ENCODE assay signal across 20 cellular contexts in genomic region chr11:69878927-69879733, GRCh38. TPM values are rescaled to one million over a fixed set of nuclear protein-coding genes. Genes with fewer than 3 reads are reported as not detected.
A peak's percentile ranks its signal among the peaks of the same experiment; 100 is the strongest.
DNase-seq lines count a peak whose midpoint lies in the region; ATAC-seq, FAIRE-seq and TF ChIP-seq lines count a peak whose summit lies in the region.
"Had no signal": no experiment of that assay in that cellular context is flagged by ENCODE, and none has a peak within 500 bp of the region (broad histone marks: within the 10 kb centered on the region; RNA-seq: fewer than 3 reads in every experiment).

No MANE protein-coding gene starts in this region.

- no peak overlapping the region for H2AFZ ChIP-seq in HepG2 (ENCODE audit: low read length)

- H3K4me1 Mint-ChIP-seq in osteocyte (ENCODE audit: unreplicated experiment), result no peaks in the 10 kb centered on the region
- H3K4me1 Mint-ChIP-seq: IgD-negative memory B cell had no signal

- WGBS in right lobe of liver (ENCODE audit: insufficient coverage, low coverage, low lambda C conversion rate, missing lambda C conversion rate), result 31% methylated on average over 2 of the region's 11 CpGs
- 32% methylated on average over 3 of the region's 11 CpGs for WGBS in HepG2 (ENCODE audit: low lambda C conversion rate)

- CTCF ChIA-PET in HepG2 (lab: Yijun Ruan, JAX; ENCODE audit: low intra/inter-chr PET ratio, low total read pairs), result no interaction called here

- H3K4me3 Mint-ChIP-seq in osteocyte (ENCODE audit: unreplicated experiment), result no peak overlapping the region
- H3K4me3 Mint-ChIP-seq: IgD-negative memory B cell had no signal

- in situ Hi-C loops in HepG2 (cut with HindIII; ENCODE audit: extremely low pct_ligation_motif_present, low pct_unique_long_range_greater_than_20kb), result no loop called here

- H3K27me3 ChIP-seq in right lobe of liver (no peaks in the 10 kb centered on the region), HepG2 (ENCODE audit: control insufficient read depth in 1 of 2, insufficient read depth in 2 of 2, low read length in 2 of 2) (peaks cover 16 to 57% of the 10 kb centered on the region in 2 experiments; a peak in 4 of 5 replicates), upper lobe of right lung (no peaks in the 10 kb centered on the region)
- H3K27me3 ChIP-seq: Peyer's patch had no signal

- peak; percentile 27 for DNase-seq in activated CD4-positive, CD25-positive, alpha-beta regulatory T cell treated with anti-CD3 and anti-CD28 coated beads, Interleukin-2, amount 50 U/mL, for 72 hours
- DNase-seq in right lobe of liver, result peak in 2 of 3 donors; percentile 26 to 42
- DNase-seq in HepG2 (ENCODE audit: low spot score), result no peak
- peak; percentile 69 for DNase-seq in mesenteric fat pad (ENCODE audit: low spot score)
- peak; percentile 53 for DNase-seq in upper lobe of right lung
- DNase-seq in osteocyte (ENCODE audit: extremely low spot score, unreplicated experiment), result no peak
- DNase-seq: 8988T, C1 segment of cervical spinal cord, COR-L47, DMS153, EL, HCEC 1CT, NCI-H1417 treated with DMSO at 0.1 percent for 48 hours, NCI-H2029 treated with DMSO at 0.1 percent for 48 hours, NCI-H524, Peyer's patch had no signal

- H3K4me2 ChIP-seq in HepG2 (ENCODE audit: low read depth, low read length), result no peak overlapping the region

- BruUV-seq in HepG2 (replicated peaks; lab: Mats Ljungman, UMichigan), result no TSS peak

- intact Hi-C loops in right lobe of liver (cut with DNase I) (no loop called here), HepG2 (cut with micrococcal nuclease; ENCODE audit: unreplicated experiment) (no loop called here), upper lobe of right lung (cut with DNase I) (no loop called here)

- no peak overlapping the region for H3K9ac ChIP-seq in HepG2 (ENCODE audit: insufficient read depth, low read depth, low read length)

- no peaks in the 10 kb centered on the region for H3K79me2 ChIP-seq in HepG2 (ENCODE audit: insufficient read depth, low read length)

- H3K27ac ChIP-seq in right lobe of liver (no peak overlapping the region), HepG2 (ENCODE audit: extremely low read length, insufficient read depth, low read length) (no peak overlapping the region), upper lobe of right lung (no peak overlapping the region)
- H3K27ac ChIP-seq: Peyer's patch had no signal

- H3K4me1 ChIP-seq in right lobe of liver (no peaks in the 10 kb centered on the region), HepG2 (ENCODE audit: insufficient read depth, low read length) (no peaks in the 10 kb centered on the region), upper lobe of right lung (no peaks in the 10 kb centered on the region)
- H3K4me1 ChIP-seq: Peyer's patch had no signal

- TF ChIP-seq POLR2A in right lobe of liver (IDR thresholded peaks at IDR 0.05) (no peak), HepG2 (IDR thresholded peaks at IDR 0.05; ENCODE audit: insufficient read depth in 1 of 2, low read depth in 2 of 2, low read length in 2 of 2) (no peak)

- H3K36me3 Mint-ChIP-seq in osteocyte (ENCODE audit: unreplicated experiment), result no peaks in the 10 kb centered on the region
- H3K36me3 Mint-ChIP-seq: IgD-negative memory B cell had no signal

- H4K20me1 ChIP-seq in HepG2 (ENCODE audit: insufficient read depth, low read length), result no peaks in the 10 kb centered on the region

- H3K36me3 ChIP-seq in right lobe of liver, result no peaks in the 10 kb centered on the region
- H3K36me3 ChIP-seq in HepG2 (replicated peaks in 1 of 2; ENCODE audit: control insufficient read depth in 1 of 2, insufficient read depth in 2 of 2, low read length in 2 of 2), result no peaks in the 10 kb centered on the region
- no peaks in the 10 kb centered on the region for H3K36me3 ChIP-seq in upper lobe of right lung
- H3K36me3 ChIP-seq: Peyer's patch had no signal

- no peak for ATAC-seq in activated CD4-positive, CD25-positive, alpha-beta regulatory T cell treated with anti-CD3 and anti-CD28 coated beads, Interleukin-2, amount 50 U/mL, for 24 hours
- ATAC-seq in right lobe of liver (no peak), HepG2 (no peak), upper lobe of right lung (no peak), GM18519 (IDR thresholded peaks at IDR 0.05; ENCODE audit: low FRiP score, unreplicated experiment) (no peak)

- TF ChIP-seq CTCF in right lobe of liver (IDR thresholded peaks at IDR 0.05) (no peak), HepG2 (CRISPR knock-in tag; IDR thresholded peaks at IDR 0.05) (no peak), upper lobe of right lung (IDR thresholded peaks at IDR 0.05) (no peak), osteocyte (IDR thresholded peaks at IDR 0.05) (no peak)

- POLR2A ChIA-PET in HepG2 (lab: Yijun Ruan, JAX), result no interaction called here

- no peak overlapping the region for H3K27ac Mint-ChIP-seq in osteocyte (ENCODE audit: unreplicated experiment)
- H3K27ac Mint-ChIP-seq: IgD-negative memory B cell had no signal

- H3K4me3 ChIP-seq in right lobe of liver, result no peak overlapping the region
- no peak overlapping the region for H3K4me3 ChIP-seq in HepG2 (replicated peaks in 1 of 3; ENCODE audit: insufficient read depth in 1 of 3, low read depth in 2 of 3, low read length in 3 of 3)
- no peak overlapping the region for H3K4me3 ChIP-seq in upper lobe of right lung
- H3K4me3 ChIP-seq: Peyer's patch had no signal

- H3K27me3 Mint-ChIP-seq in osteocyte (ENCODE audit: unreplicated experiment), result peaks cover 12% of the 10 kb centered on the region

- H3K9me3 Mint-ChIP-seq in osteocyte (ENCODE audit: unreplicated experiment), result no peaks in the 10 kb centered on the region
- H3K9me3 Mint-ChIP-seq: IgD-negative memory B cell had no signal

- no peaks in the 10 kb centered on the region for H3K9me3 ChIP-seq in right lobe of liver
- no peaks in the 10 kb centered on the region for H3K9me3 ChIP-seq in HepG2 (ENCODE audit: low read length)
- H3K9me3 ChIP-seq in upper lobe of right lung, result no peaks in the 10 kb centered on the region
- H3K9me3 ChIP-seq: Peyer's patch had no signal

- FAIRE-seq in HepG2 (lab: Jason Lieb, UNC), result no peak

- TF ChIP-seq RAD21 in HepG2 (CRISPR knock-in tag; IDR thresholded peaks at IDR 0.05), result no peak

- no peak for TF ChIP-seq EP300 in HepG2 (IDR thresholded peaks at IDR 0.05; ENCODE audit: low read depth in 2 of 2, low read length in 2 of 2)
- TF ChIP-seq EP300 in HepG2 (CRISPR knock-in tag; IDR thresholded peaks at IDR 0.05; ENCODE audit: borderline replicate concordance), result no peak

TF ChIP-seq in HepG2, 621 proteins besides CTCF, POLR2A, EP300 and RAD21:
- TF ChIP-seq SETDB1 (CRISPR knock-in tag; IDR thresholded peaks at IDR 0.05; ENCODE audit: borderline replicate concordance) (no peak), ATF6 (CRISPR knock-in tag; conservative IDR thresholded peaks at IDR 0.05) (no peak)

RNA-seq across cellular contexts. Expression of gene FGF3, which starts 59.9 kb away (rescaled TPM):
- total RNA-seq in right lobe of liver, result not detected
- total RNA-seq in HepG2 (2016; rRNA removed; fragmentation: Illumina TruSeq; extraction: Trizol), result not detected in 2 replicates
- not detected in 2 replicates for total RNA-seq in HepG2 (2016; cell fraction: cytosol; rRNA removed; fragmentation: Illumina TruSeq; extraction: Trizol; ENCODE audit: low read depth)
- total RNA-seq in HepG2 (2016; cell fraction: insoluble cytoplasmic fraction; rRNA removed; fragmentation: Illumina TruSeq; extraction: Trizol), result not detected in 2 replicates
- total RNA-seq in HepG2 (2016; cell fraction: membrane; rRNA removed; fragmentation: Illumina TruSeq; extraction: Trizol), result not detected in 2 replicates
- not detected in 2 replicates for total RNA-seq in HepG2 (2016; cell fraction: nucleus; rRNA removed; fragmentation: Illumina TruSeq; extraction: Trizol)
- polyA plus RNA-seq in HepG2 (2011; rRNA removed), result not detected in 2 replicates
- polyA plus RNA-seq in HepG2 (2011; cell fraction: cytosol; rRNA removed), result not detected in 2 replicates
- not detected in 2 replicates for polyA plus RNA-seq in HepG2 (2011; cell fraction: nucleus; rRNA removed)
- not detected in 2 replicates for polyA plus RNA-seq in HepG2 (2012)
- not detected in 2 replicates for polyA plus RNA-seq in HepG2 (2016; cell fraction: cytosol; fragmentation: Illumina TruSeq; extraction: Trizol; ENCODE audit: low read depth)
- not detected in 2 replicates for polyA plus RNA-seq in HepG2 (2016; cell fraction: insoluble cytoplasmic fraction; fragmentation: Illumina TruSeq; extraction: Trizol; ENCODE audit: low read depth)
- not detected in 2 replicates for polyA plus RNA-seq in HepG2 (2016; cell fraction: membrane; fragmentation: Illumina TruSeq; extraction: Trizol; ENCODE audit: low read depth)
- polyA plus RNA-seq in HepG2 (2016; cell fraction: nucleus; fragmentation: Illumina TruSeq; extraction: Trizol; ENCODE audit: insufficient read depth, low read depth), result not detected in 2 replicates
- not detected in 2 replicates for polyA minus RNA-seq in HepG2 (2011; rRNA and poly(A)+ RNA removed; ENCODE audit: low replicate concordance)
- not detected in 2 replicates for polyA minus RNA-seq in HepG2 (2011; cell fraction: cytosol; rRNA and poly(A)+ RNA removed)
- not detected in 2 replicates for polyA minus RNA-seq in HepG2 (2011; cell fraction: nucleus; rRNA and poly(A)+ RNA removed)
- total RNA-seq in mesenteric fat pad, result not detected
- not detected for total RNA-seq in upper lobe of right lung
- 2.3 and 2.5 TPM in 2 replicates for total RNA-seq in osteocyte
- total RNA-seq: LHCN-M2, Peyer's patch had no signal
- polyA plus RNA-seq: IgD-negative memory B cell had no signal

Comparison
In these comparisons a context has a peak if more than half of its experiments do, and no peak if none do; other contexts are left out.
1. DNase-seq: peak in activated CD4-positive, CD25-positive, alpha-beta regulatory T cell treated with anti-CD3 and anti-CD28 coated beads, Interleukin-2, amount 50 U/mL, for 72 hours (single experiment), right lobe of liver (2 of 3), mesenteric fat pad (single experiment) and upper lobe of right lung (single experiment); none in HepG2 (single experiment) and osteocyte (single experiment).